Comparison of ENCODE assay signal across 8 cellular contexts in the genomic region with DNA sequence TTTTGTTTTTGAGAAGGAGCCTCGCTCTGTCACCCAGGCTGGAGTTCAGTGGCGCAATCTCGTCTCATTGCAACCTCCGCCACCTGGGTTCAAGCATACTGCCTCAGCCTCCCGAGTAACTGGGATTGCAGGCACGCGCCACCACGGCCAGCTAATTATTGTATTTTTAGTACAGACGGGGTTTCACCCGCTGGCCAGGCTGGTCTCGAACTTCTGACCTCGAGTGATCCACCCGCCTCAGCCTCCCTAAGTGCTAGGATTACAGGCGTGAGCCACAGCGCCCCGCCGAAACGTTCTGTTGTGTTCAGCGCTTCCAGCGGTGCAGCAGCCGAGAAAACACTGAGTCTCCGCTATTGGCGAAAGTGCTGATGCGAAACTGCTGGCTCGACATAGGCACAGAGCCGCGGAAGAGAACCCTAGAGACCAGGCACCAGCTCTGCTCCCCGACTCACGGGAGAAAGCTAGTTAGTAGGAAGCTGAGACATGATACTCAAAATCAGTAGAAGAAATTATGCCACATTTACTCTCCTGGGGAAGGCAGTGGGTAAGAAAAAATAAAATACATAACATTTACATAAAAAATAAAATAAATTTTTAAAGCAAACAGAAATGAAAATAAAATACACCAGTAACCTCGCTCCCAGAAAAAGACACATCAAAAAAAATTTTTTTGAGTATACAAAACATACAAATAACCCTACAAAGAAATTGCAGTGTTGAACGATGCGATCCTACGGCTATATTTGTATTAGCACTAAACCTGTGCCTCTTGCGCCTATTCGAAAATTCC. TPM values are rescaled to one million over a fixed set of nuclear protein-coding genes. Genes with fewer than 3 reads are reported as not detected.
DNase-seq lines count a peak whose midpoint lies in the region; ATAC-seq and TF ChIP-seq lines count a peak whose summit lies in the region.

No MANE protein-coding gene starts in this region.

- peak; percentile 41 for ATAC-seq in HG03342 (IDR thresholded peaks at IDR 0.05; ENCODE audit: unreplicated experiment)
- ATAC-seq in left lung, result peak; percentile 89

- peaks cover 0 to 68% of the 10 kb centered on the region in 2 donors for H3K27me3 ChIP-seq in left lung

- in situ Hi-C loops in GM18951 (cut with MboI; ENCODE audit: low sequenced_read_pairs, unreplicated experiment), result no loop called here

- no peaks in the 10 kb centered on the region for H3K9me3 Mint-ChIP-seq in chondrocyte (ENCODE audit: low read depth)

- DNase-seq in AG08396 (ENCODE audit: low spot score) (peak; percentile 42), NCI-H460 (ENCODE audit: extremely low read depth, low read depth) (peak; percentile 90), chondrocyte (ENCODE audit: low spot score) (peak; percentile 84), left lung (peak; percentile 89 to 91)
- DNase-seq in activated CD4-positive, CD25-positive, alpha-beta regulatory T cell treated with anti-CD3 and anti-CD28 coated beads, Interleukin-2, amount 50 U/mL, for 72 hours, result peak; percentile 79
- peak; percentile 88 for DNase-seq in stimulated activated CD4-positive, alpha-beta T cell treated with anti-CD3 and anti-CD28 coated beads, Interleukin-2, amount 100 ng/mL, for 4 hours (ENCODE audit: low read depth)

- peak; percentile 45 for TF ChIP-seq POLR2A in GM18951 (IDR thresholded peaks at IDR 0.05; ENCODE audit: extremely low read depth, insufficient read depth, insufficient read length)

- H3K4me1 ChIP-seq in left lung, result peaks cover 0 to 25% of the 10 kb centered on the region in 2 donors

- intact Hi-C loops in left lung (cut with DNase I), result no loop called here

- H3K9me3 ChIP-seq in left lung, result no peaks in the 10 kb centered on the region

- peak overlapping the region; percentile 22 to 48 for H3K4me3 ChIP-seq in left lung

- peak overlapping the region; percentile 79 for H3K4me3 Mint-ChIP-seq in chondrocyte (ENCODE audit: unreplicated experiment)

- H3K36me3 ChIP-seq in left lung, result no peaks in the 10 kb centered on the region

- no peaks in the 10 kb centered on the region for H3K27me3 Mint-ChIP-seq in chondrocyte (ENCODE audit: low read depth)

- peak; percentile 54 for TF ChIP-seq CTCF in chondrocyte (IDR thresholded peaks at IDR 0.05)
- no peak for TF ChIP-seq CTCF in left lung (IDR thresholded peaks at IDR 0.05)

- H3K27ac ChIP-seq in left lung, result peak overlapping the region; percentile 95 to 96

- peaks cover 24% of the 10 kb centered on the region for H3K4me1 Mint-ChIP-seq in chondrocyte (ENCODE audit: low read depth)

- no peaks in the 10 kb centered on the region for H3K36me3 Mint-ChIP-seq in chondrocyte (ENCODE audit: low read depth)

- peak overlapping the region; percentile 96 for H3K27ac Mint-ChIP-seq in chondrocyte (ENCODE audit: unreplicated experiment)

RNA-seq across cellular contexts. Expression of a gene that starts 31.6 kb away (rescaled TPM):
- total RNA-seq in NCI-H460 (2014; rRNA removed; shearing (Covaris generic)), result 4.6 TPM in 2 replicates
- 5.2 and 6.9 TPM in 2 replicates for polyA plus RNA-seq in NCI-H460 (2014; cell fraction: nucleus; rRNA removed)
- 1.2 to 3.5 TPM (median 1.7 TPM) in 3 replicates for total RNA-seq in chondrocyte
- total RNA-seq in left lung, result 1 to 10 TPM; 2.3 to 2.9 TPM

Comparison
In these comparisons a context has a peak if more than half of its experiments do, and no peak if none do; other contexts are left out.
1. Peak in every context shown above with its lines: DNase-seq, ATAC-seq, H3K4me3 ChIP-seq and H3K27ac ChIP-seq.